In genomic region chr13:22765566-22765965, GRCh38 we compare ENCODE assay signal across 26 cellular contexts.
"Had no signal": no experiment of that assay in that cellular context is flagged by ENCODE, and none has a peak within 500 bp of the region (broad histone marks: within the 10 kb centered on the region; RNA-seq: fewer than 3 reads in every experiment).

No MANE protein-coding gene starts in this region.

- H3K27ac ChIP-seq: lower lobe of right lung, ovary, right atrium auricular region, right lobe of liver, skin epidermis, stomach, testis, thyroid gland, transverse colon, upper lobe of left lung had no signal

- H3K9me3 ChIP-seq: lower lobe of right lung, ovary, right atrium auricular region, right lobe of liver, stomach, testis, thyroid gland, transverse colon, upper lobe of left lung had no signal

- H3K27ac Mint-ChIP-seq: naive B cell; natural killer cell; nephron progenitor cell; progenitor cell of endocrine pancreas; stimulated activated naive B cell treated with anti-CD40 and anti-IgM and Interleukin-4, amounts not matched to agents 10 μg/mL and 1 μg/mL and 100 μg/mL, for 72 hours had no signal

- H3K36me3 ChIP-seq: lower lobe of right lung, ovary, right atrium auricular region, right lobe of liver, stomach, thyroid gland, transverse colon, upper lobe of left lung had no signal

- H3K36me3 Mint-ChIP-seq: naive B cell; natural killer cell; stimulated activated naive B cell treated with anti-CD40 and anti-IgM and Interleukin-4, amounts not matched to agents 10 μg/mL and 1 μg/mL and 100 μg/mL, for 72 hours had no signal

- H3K9me3 Mint-ChIP-seq: naive B cell; nephron progenitor cell; stimulated activated naive B cell treated with anti-CD40 and anti-IgM and Interleukin-4, amounts not matched to agents 10 μg/mL and 1 μg/mL and 100 μg/mL, for 72 hours had no signal

- H3K4me3 Mint-ChIP-seq: naive B cell; natural killer cell; nephron progenitor cell; stimulated activated naive B cell treated with anti-CD40 and anti-IgM and Interleukin-4, amounts not matched to agents 10 μg/mL and 1 μg/mL and 100 μg/mL, for 72 hours had no signal

- DNase-seq: hippocampal formation; kidney glomerular epithelial cell; left cardiac atrium; lower lobe of right lung; mammary epithelial cell; mesenchymal stem cell; naive B cell; natural killer cell; nephron progenitor cell; ovary; right lobe of liver; stimulated activated CD4-positive, alpha-beta T cell treated with anti-CD3 and anti-CD28 coated beads, Interleukin-12 subunit alpha, Interleukin-12 subunit beta, amount 100 ng/mL, for 4 hours; stimulated activated CD4-positive, alpha-beta T cell treated with anti-CD3 and anti-CD28 coated beads, Interleukin-15, amount 100 ng/mL, for 24 hours; stimulated activated CD4-positive, alpha-beta T cell treated with anti-CD3 and anti-CD28 coated beads, Interleukin-2, amount 100 ng/mL, for 24 hours; stimulated activated CD4-positive, alpha-beta T cell treated with anti-CD3 and anti-CD28 coated beads, Interleukin-4, amount 100 ng/mL, for 1 hour; stimulated activated naive B cell treated with anti-CD40 and anti-IgM and Interleukin-4, amounts not matched to agents 10 μg/mL and 1 μg/mL and 100 μg/mL, for 72 hours; stimulated activated naive CD8-positive, alpha-beta T cell treated with anti-CD3 and anti-CD28 coated beads, Interleukin-15, Interleukin-2, amounts not matched to agents 100 U/mL and 50 U/mL, for 24 hours; stomach; testis; thyroid gland; transverse colon; upper lobe of left lung had no signal

- H3K27me3 ChIP-seq: ovary, right atrium auricular region, right lobe of liver, stomach, testis, thyroid gland, transverse colon, upper lobe of left lung had no signal

- H3K4me1 ChIP-seq: lower lobe of right lung, right atrium auricular region, right lobe of liver, stomach, testis, thyroid gland, transverse colon, upper lobe of left lung had no signal

- ATAC-seq: left cardiac atrium; left lobe of liver; lower lobe of right lung; natural killer cell; right lobe of liver; stimulated activated naive B cell treated with anti-CD40 and anti-IgM and Interleukin-4, amounts not matched to agents 10 μg/mL and 1 μg/mL and 100 μg/mL, for 72 hours; stimulated activated naive CD8-positive, alpha-beta T cell treated with anti-CD3 and anti-CD28 coated beads, Interleukin-15, Interleukin-2, amounts not matched to agents 100 U/mL and 50 U/mL, for 24 hours had no signal

- H3K4me1 Mint-ChIP-seq: naive B cell; natural killer cell; nephron progenitor cell; stimulated activated naive B cell treated with anti-CD40 and anti-IgM and Interleukin-4, amounts not matched to agents 10 μg/mL and 1 μg/mL and 100 μg/mL, for 72 hours had no signal

- H3K4me3 ChIP-seq: lower lobe of right lung, ovary, right atrium auricular region, right lobe of liver, skin epidermis, stomach, testis, thyroid gland, transverse colon, upper lobe of left lung had no signal

- H3K27me3 Mint-ChIP-seq: progenitor cell of endocrine pancreas had no signal
